Comparison of ENCODE assay signal across 8 cellular contexts in the genomic region with DNA sequence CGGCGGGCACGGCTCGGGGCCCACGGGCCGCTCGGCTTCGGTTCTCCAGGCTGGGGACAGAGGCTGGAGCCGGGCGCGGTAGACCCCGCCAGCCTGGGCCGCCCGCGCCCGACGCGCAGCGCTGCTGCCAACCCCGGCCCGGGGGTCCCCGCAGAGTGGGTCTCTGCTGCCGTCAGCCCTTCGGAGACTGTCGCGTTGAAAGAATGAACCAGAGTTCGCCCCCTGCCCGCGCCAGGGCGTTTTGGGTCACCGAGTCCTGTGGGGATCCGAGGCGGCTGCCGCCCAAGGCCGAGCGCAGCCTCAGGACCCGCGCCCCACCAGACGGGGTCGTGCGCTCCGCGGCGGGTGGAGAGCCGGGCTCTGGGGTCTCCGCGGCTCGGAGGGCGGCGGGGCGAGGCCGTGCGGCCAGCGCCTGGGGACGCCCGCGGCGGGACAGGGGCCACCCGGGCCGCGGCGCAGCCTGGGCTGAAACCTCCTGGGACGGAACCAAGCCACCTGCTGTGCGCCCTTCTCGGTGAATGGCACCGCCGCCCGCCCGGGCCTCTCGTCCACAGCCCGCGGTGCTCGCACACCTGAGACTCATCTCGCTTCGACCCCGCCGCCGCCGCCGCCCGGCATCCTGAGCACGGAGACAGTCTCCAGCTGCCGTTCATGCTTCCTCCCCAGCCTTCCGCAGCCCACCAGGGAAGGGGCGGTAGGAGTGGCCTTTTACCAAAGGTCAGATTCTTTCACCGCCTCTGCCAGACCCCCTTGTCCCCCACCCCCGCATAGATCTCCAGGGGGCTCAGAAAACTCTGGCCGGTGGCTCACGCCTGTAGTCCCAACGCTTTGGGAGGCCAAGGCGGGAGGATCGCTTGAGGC. TPM values are rescaled to one million over a fixed set of nuclear protein-coding genes. Genes with fewer than 3 reads are reported as not detected.
DNase-seq lines count a peak whose midpoint lies in the region; ATAC-seq and TF ChIP-seq lines count a peak whose summit lies in the region.

No MANE protein-coding gene starts in this region.

- no peaks in the 10 kb centered on the region for H3K9me3 ChIP-seq in OCI-LY1 (ENCODE audit: low read length)
- no peaks in the 10 kb centered on the region for H3K9me3 ChIP-seq in colonic mucosa
- H3K9me3 ChIP-seq in mucosa of stomach (ENCODE audit: control insufficient read depth, low read length) = no peaks in the 10 kb centered on the region

- no peak overlapping the region for H3K27ac ChIP-seq in OCI-LY1 (ENCODE audit: low read depth, low read length, poor library complexity, severe bottlenecking)
- H3K27ac ChIP-seq in colonic mucosa = no peak overlapping the region

- intact Hi-C loops in colonic mucosa (cut with DNase I) = no loop called here

- no peaks in the 10 kb centered on the region for H3F3A ChIP-seq in OCI-LY1 (ENCODE audit: insufficient read depth, low read length)

- no peaks in the 10 kb centered on the region for H3K79me2 ChIP-seq in OCI-LY1 (ENCODE audit: insufficient read depth, low read length)

- peaks cover 20% of the 10 kb centered on the region for H3K4me1 ChIP-seq in OCI-LY1 (ENCODE audit: insufficient read depth, low read length, severe bottlenecking)
- no peaks in the 10 kb centered on the region for H3K4me1 ChIP-seq in colonic mucosa
- peaks cover 15% of the 10 kb centered on the region for H3K4me1 ChIP-seq in mucosa of stomach (ENCODE audit: control insufficient read depth, insufficient read depth, low read length)

- H4K20me1 ChIP-seq in OCI-LY1 (ENCODE audit: insufficient read depth, low read length) = no peaks in the 10 kb centered on the region

- no peaks in the 10 kb centered on the region for H3K9me2 ChIP-seq in OCI-LY1 (ENCODE audit: low read depth, low read length)

- peak overlapping the region; percentile 74 for H3K4me2 ChIP-seq in OCI-LY1 (ENCODE audit: low read length)

- peak overlapping the region; percentile 45; the same call in 1 of the 2 replicates for H3K9ac ChIP-seq in OCI-LY1 (ENCODE audit: low read length)
- peak overlapping the region in 1 of 2 donors; percentile 43 for H3K9ac ChIP-seq in colonic mucosa (ENCODE audit: low read depth in 2 of 2, low read length in 2 of 2)
- peak overlapping the region; percentile 15 for H3K9ac ChIP-seq in mucosa of stomach (ENCODE audit: low read length)

- peak overlapping the region; percentile 56 for H3K4me3 ChIP-seq in OCI-LY1 (ENCODE audit: low read depth, low read length, poor library complexity, severe bottlenecking)
- peak overlapping the region; percentile 58 for H3K4me3 ChIP-seq in colonic mucosa
- no peak overlapping the region for H3K4me3 ChIP-seq in mucosa of stomach (ENCODE audit: low read length)

- no peak overlapping the region for H2AFZ ChIP-seq in OCI-LY1 (ENCODE audit: low read length)

- H3K27me3 ChIP-seq in OCI-LY1 (ENCODE audit: insufficient read depth, low read length) (no peaks in the 10 kb centered on the region; the same call in 1 of the 2 replicates), colonic mucosa (peaks cover 22% of the 10 kb centered on the region), mucosa of stomach (ENCODE audit: control insufficient read depth, insufficient read depth, low read length) (peaks cover 59% of the 10 kb centered on the region)

- no peak for ATAC-seq in GM18870 (IDR thresholded peaks at IDR 0.05; ENCODE audit: unreplicated experiment)
- ATAC-seq in HG03571 (IDR thresholded peaks at IDR 0.05; ENCODE audit: unreplicated experiment) = no peak

- DNase-seq in COLO668 (lab: John Stamatoyannopoulos, UW; ENCODE audit: unreplicated experiment) (peak; percentile 58), colonic mucosa (no peak), D341Med (ENCODE audit: low spot score) (no peak), nucleus accumbens (lab: John Stamatoyannopoulos, UW) (no peak)

- no peak for TF ChIP-seq CTCF in OCI-LY1 (IDR thresholded peaks at IDR 0.05; ENCODE audit: low read length)
- TF ChIP-seq CTCF in colonic mucosa (IDR thresholded peaks at IDR 0.05) = no peak

- H3K36me3 ChIP-seq in OCI-LY1 (ENCODE audit: insufficient read depth, low read length) = peaks cover 25% of the 10 kb centered on the region
- H3K36me3 ChIP-seq in colonic mucosa = peaks cover 3% of the 10 kb centered on the region
- peaks cover 9% of the 10 kb centered on the region for H3K36me3 ChIP-seq in mucosa of stomach (ENCODE audit: control insufficient read depth, insufficient read depth, low read length)

RNA-seq across cellular contexts. Expression of gene B3GNT4, which starts 0.7 kb away (rescaled TPM):
- 1 to 10 TPM in 1 of 2 donors, under 1 TPM in 1; 0.69 to 1.7 TPM for total RNA-seq in colonic mucosa

RNA-seq across cellular contexts. Expression of gene LRRC43, which starts 21.3 kb away (rescaled TPM):
- under 1 TPM; 0.53 to 0.57 TPM for total RNA-seq in colonic mucosa

RNA-seq across cellular contexts. Expression of gene DIABLO, which starts 21.7 kb away (rescaled TPM):
- 10 to 100 TPM; 56.6 to 63.1 TPM for total RNA-seq in colonic mucosa

RNA-seq across cellular contexts. Expression of gene IL31, which starts 30.2 kb away (rescaled TPM):
- total RNA-seq in colonic mucosa = not detected
